19 cellular contexts compared by ENCODE assay signal in the genomic region with DNA sequence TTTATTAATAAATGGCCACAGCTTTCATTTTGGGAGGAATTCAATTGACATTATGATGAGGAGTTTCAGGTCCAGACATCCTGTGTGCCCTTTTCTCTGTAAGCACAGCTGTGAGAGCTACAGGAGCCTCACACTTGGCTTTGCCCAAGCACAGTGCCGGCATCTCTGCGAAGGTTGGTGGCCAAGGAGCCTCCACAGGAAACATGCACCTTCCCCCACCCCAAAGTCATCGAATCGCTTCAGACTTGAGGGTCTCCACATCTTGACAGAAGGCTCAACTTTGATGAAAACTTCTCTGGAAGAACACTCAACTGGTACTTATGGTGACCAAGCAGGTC.
DNase-seq lines count a peak whose midpoint lies in the region; ATAC-seq and TF ChIP-seq lines count a peak whose summit lies in the region.
"Had no signal": no experiment of that assay in that cellular context is flagged by ENCODE, and none has a peak within 500 bp of the region (broad histone marks: within the 10 kb centered on the region; RNA-seq: fewer than 3 reads in every experiment).

No MANE protein-coding gene starts in this region.

- H3K36me3 Mint-ChIP-seq in activated naive CD8-positive, alpha-beta T cell treated with anti-CD3 and anti-CD28 coated beads for 36 hours: no peaks in the 10 kb centered on the region
- H3K36me3 Mint-ChIP-seq: activated naive CD8-positive, alpha-beta T cell treated with anti-CD3 and anti-CD28 coated beads, Interleukin-2, amount 10 ng/mL, durations not matched to agents 7 days and 5 days; CD4-positive, CD25-positive, alpha-beta regulatory T cell had no signal

- TF ChIP-seq POLR2A in esophagus muscularis mucosa (IDR thresholded peaks at IDR 0.05; ENCODE audit: low read depth): no peak

- H3K4me1 Mint-ChIP-seq in activated naive CD8-positive, alpha-beta T cell treated with anti-CD3 and anti-CD28 coated beads for 36 hours: no peaks in the 10 kb centered on the region
- H3K4me1 Mint-ChIP-seq: CD4-positive, CD25-positive, alpha-beta regulatory T cell had no signal

- H3K9me3 ChIP-seq in heart right ventricle (no peaks in the 10 kb centered on the region), esophagus muscularis mucosa (no peaks in the 10 kb centered on the region)
- H3K9me3 ChIP-seq: pancreas, testis had no signal

- H3K9ac ChIP-seq in rectal smooth muscle tissue (ENCODE audit: low read length): no peak overlapping the region

- DNase-seq in heart right ventricle: no peak
- no peak for DNase-seq in left ventricle myocardium superior
- DNase-seq in esophagus muscularis mucosa (ENCODE audit: extremely low spot score): peak; percentile 47
- DNase-seq in activated naive CD8-positive, alpha-beta T cell treated with anti-CD3 and anti-CD28 coated beads for 36 hours: no peak
- no peak for DNase-seq in NCI-H2171 treated with DMSO at 0.1 percent for 48 hours (lab: John Stamatoyannopoulos, UW)
- no peak for DNase-seq in NCI-H1105 treated with DMSO at 0.1 percent for 48 hours (lab: John Stamatoyannopoulos, UW)
- DNase-seq: activated CD4-positive, alpha-beta T cell treated with anti-CD3 and anti-CD28 coated beads, Interleukin-2, amount 50 U/mL, for 48 hours; activated naive CD8-positive, alpha-beta T cell treated with anti-CD3 and anti-CD28 coated beads, Interleukin-2, amount 10 ng/mL, durations not matched to agents 7 days and 5 days; activated T-cell treated with anti-CD3 and anti-CD28 coated beads, Interleukin-2, amount 50 U/mL, for 4 hours; CD4-positive, CD25-positive, alpha-beta regulatory T cell; DND-41; Karpas-422; NCI-H1694 treated with DMSO at 0.1 percent for 48 hours; NCI-H510A; pancreas; stimulated activated CD4-positive, alpha-beta T cell treated with anti-CD3 and anti-CD28 coated beads, Interleukin-15, amount 100 ng/mL, for 24 hours; testis had no signal

- H3K4me1 ChIP-seq in heart right ventricle (peaks cover 11 to 87% (median 58%) of the 10 kb centered on the region in 9 donors), esophagus muscularis mucosa (peaks cover 67 to 99% (median 96%) of the 10 kb centered on the region in 4 donors), rectal smooth muscle tissue (ENCODE audit: control insufficient read depth, insufficient read depth, low read length) (peaks cover 55% of the 10 kb centered on the region), urinary bladder (ENCODE audit: insufficient read depth) (no peaks in the 10 kb centered on the region)

- H3K36me3 ChIP-seq in heart right ventricle: no peaks in the 10 kb centered on the region
- H3K36me3 ChIP-seq in esophagus muscularis mucosa: no peaks in the 10 kb centered on the region
- H3K36me3 ChIP-seq in rectal smooth muscle tissue (ENCODE audit: control insufficient read depth, insufficient read depth, low read length): no peaks in the 10 kb centered on the region
- peaks cover 2% of the 10 kb centered on the region for H3K36me3 ChIP-seq in urinary bladder (ENCODE audit: insufficient read depth)
- H3K36me3 ChIP-seq: pancreas had no signal

- H3K9me3 Mint-ChIP-seq in activated naive CD8-positive, alpha-beta T cell treated with anti-CD3 and anti-CD28 coated beads for 36 hours: no peaks in the 10 kb centered on the region
- H3K9me3 Mint-ChIP-seq: activated naive CD8-positive, alpha-beta T cell treated with anti-CD3 and anti-CD28 coated beads, Interleukin-2, amount 10 ng/mL, durations not matched to agents 7 days and 5 days; activated T-cell treated with anti-CD3 and anti-CD28 coated beads, Interleukin-2, amount 50 U/mL, for 4 hours; CD4-positive, CD25-positive, alpha-beta regulatory T cell had no signal

- peak overlapping the region; percentile 27 to 79 (median 67) for H3K27ac ChIP-seq in heart right ventricle
- peak overlapping the region; percentile 85 to 91 (median 90) for H3K27ac ChIP-seq in esophagus muscularis mucosa (replicated peaks in 1 of 4)
- peak overlapping the region; percentile 72 for H3K27ac ChIP-seq in rectal smooth muscle tissue (ENCODE audit: low read depth, low read length)
- peak overlapping the region; percentile 53 for H3K27ac ChIP-seq in urinary bladder (ENCODE audit: low read depth)
- H3K27ac ChIP-seq: testis had no signal

- TF ChIP-seq EP300 in esophagus muscularis mucosa (IDR thresholded peaks at IDR 0.05): no peak

- ATAC-seq in heart right ventricle (no peak), left ventricle myocardium superior (no peak)

- WGBS in heart right ventricle, 2 donors: 93% methylated on average over 4 of the region's 4 CpGs
- WGBS in esophagus muscularis mucosa: 96% methylated on average over 4 of the region's 4 CpGs
- WGBS in urinary bladder: 86% methylated on average over 4 of the region's 4 CpGs

- H3K27me3 ChIP-seq in heart right ventricle (no peaks in the 10 kb centered on the region), esophagus muscularis mucosa (no peaks in the 10 kb centered on the region), rectal smooth muscle tissue (ENCODE audit: control insufficient read depth, insufficient read depth, low read length) (no peaks in the 10 kb centered on the region)
- H3K27me3 ChIP-seq: pancreas, testis had no signal

- no peaks in the 10 kb centered on the region for H3K27me3 Mint-ChIP-seq in activated naive CD8-positive, alpha-beta T cell treated with anti-CD3 and anti-CD28 coated beads for 36 hours

- TF ChIP-seq CTCF in heart right ventricle (IDR thresholded peaks at IDR 0.05): no peak
- TF ChIP-seq CTCF in esophagus muscularis mucosa (IDR thresholded peaks at IDR 0.05): no peak

- H3K4me3 Mint-ChIP-seq in activated naive CD8-positive, alpha-beta T cell treated with anti-CD3 and anti-CD28 coated beads for 36 hours: no peak overlapping the region
- H3K4me3 Mint-ChIP-seq: activated naive CD8-positive, alpha-beta T cell treated with anti-CD3 and anti-CD28 coated beads, Interleukin-2, amount 10 ng/mL, durations not matched to agents 7 days and 5 days; activated T-cell treated with anti-CD3 and anti-CD28 coated beads, Interleukin-2, amount 50 U/mL, for 4 hours; CD4-positive, CD25-positive, alpha-beta regulatory T cell had no signal

- H3K4me3 ChIP-seq in heart right ventricle (no peak overlapping the region), esophagus muscularis mucosa (peak overlapping the region in 1 of 4 donors; percentile 8), rectal smooth muscle tissue (ENCODE audit: low read length) (no peak overlapping the region), urinary bladder (ENCODE audit: low read depth, low read length) (no peak overlapping the region)
- H3K4me3 ChIP-seq: pancreas, testis had no signal

- no peak overlapping the region for H3K27ac Mint-ChIP-seq in activated naive CD8-positive, alpha-beta T cell treated with anti-CD3 and anti-CD28 coated beads for 36 hours
- H3K27ac Mint-ChIP-seq: activated naive CD8-positive, alpha-beta T cell treated with anti-CD3 and anti-CD28 coated beads, Interleukin-2, amount 10 ng/mL, durations not matched to agents 7 days and 5 days; CD4-positive, CD25-positive, alpha-beta regulatory T cell had no signal

- intact Hi-C loops in heart right ventricle (cut with DNase I) (loop anchor here in 5 of 10 donors (5.0 to 10.0 kb wide), 8 partner anchors 44 to 296 kb away; partner anchors contain the start of genes MYOZ2 (in 1 of the 5) and USP53 (in 1 of the 5)), left ventricle myocardium superior (cut with micrococcal nuclease) (loop anchor here (10.0 kb wide), 1 partner anchor 46 kb away; no protein-coding TSS in a partner anchor), esophagus muscularis mucosa (cut with DNase I) (no loop called here)
